Comparison of ENCODE assay signal across 8 cellular contexts in the genomic region with DNA sequence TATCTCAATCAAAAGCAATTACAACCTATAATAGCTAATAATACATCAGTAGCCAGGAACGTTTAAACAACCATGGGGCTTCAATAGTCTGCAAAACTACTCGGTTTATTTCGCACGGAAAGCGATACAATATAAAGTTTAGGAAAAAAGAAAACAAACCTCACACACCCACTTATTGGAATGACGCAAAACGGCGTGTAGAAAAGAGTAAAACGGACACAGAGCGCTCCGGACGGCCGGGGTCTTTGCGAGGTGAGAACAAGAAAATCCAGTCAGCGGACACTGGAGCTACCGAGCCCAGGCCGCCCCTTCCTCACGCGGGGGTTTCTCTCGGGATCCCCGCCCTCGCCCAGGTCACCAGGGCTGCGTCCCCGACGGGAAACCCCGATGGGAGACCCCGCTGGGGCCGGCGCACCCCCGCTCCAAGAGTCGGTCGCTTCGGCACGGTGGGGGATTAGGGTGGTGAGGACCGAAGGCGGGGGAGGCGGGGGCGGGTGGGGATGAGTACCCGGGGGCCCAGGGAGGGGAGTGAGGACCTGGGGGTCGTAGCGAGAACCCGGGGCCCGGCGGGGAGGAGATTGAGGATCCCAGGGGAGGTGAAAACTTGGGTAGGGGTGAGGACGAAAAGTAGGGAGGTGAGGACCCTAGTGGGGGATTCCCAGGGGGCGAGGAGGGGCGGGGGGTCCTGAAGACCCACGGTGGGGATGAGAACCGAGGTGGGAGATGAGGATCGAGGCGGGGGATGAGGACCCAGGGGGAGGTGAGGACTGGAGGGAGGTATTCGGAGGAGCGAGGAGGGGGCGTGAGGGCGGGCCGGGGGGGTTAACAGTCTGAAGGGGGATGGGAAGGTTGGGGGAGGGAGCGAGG. TPM values are rescaled to one million over a fixed set of nuclear protein-coding genes. Genes with fewer than 3 reads are reported as not detected.
DNase-seq lines count a peak whose midpoint lies in the region; ATAC-seq and TF ChIP-seq lines count a peak whose summit lies in the region.

No MANE protein-coding gene starts in this region.

- H3K27ac ChIP-seq in Peyer's patch (peak overlapping the region; percentile 91 to 97 (median 94)), fibroblast of lung (ENCODE audit: insufficient read depth, low read length) (peak overlapping the region; percentile 96), prostate gland (peak overlapping the region; percentile 93 to 96)

- H3K9ac ChIP-seq in fibroblast of lung (ENCODE audit: insufficient read depth, low read length), result peak overlapping the region; percentile 94

- intact Hi-C loops in prostate gland (cut with DNase I), result no loop called here

- no peaks in the 10 kb centered on the region for H3K27me3 ChIP-seq in Peyer's patch
- H3K27me3 ChIP-seq in fibroblast of lung (ENCODE audit: control insufficient read depth, insufficient read depth, low read length), result no peaks in the 10 kb centered on the region
- no peaks in the 10 kb centered on the region for H3K27me3 ChIP-seq in prostate gland (replicated peaks; ENCODE audit: insufficient read depth)

- H3K9me3 ChIP-seq in Peyer's patch (no peaks in the 10 kb centered on the region), fibroblast of lung (ENCODE audit: control insufficient read depth, insufficient read depth, low read depth, low read length) (no peaks in the 10 kb centered on the region), prostate gland (no peaks in the 10 kb centered on the region)

- no peak overlapping the region for H2AFZ ChIP-seq in fibroblast of lung (ENCODE audit: low read length)

- peaks cover 0 to 14% (median 7%) of the 10 kb centered on the region in 4 donors for H3K4me1 ChIP-seq in Peyer's patch
- no peaks in the 10 kb centered on the region for H3K4me1 ChIP-seq in fibroblast of lung (ENCODE audit: control insufficient read depth, extremely low read depth, insufficient read depth, low read length)
- no peaks in the 10 kb centered on the region for H3K4me1 ChIP-seq in prostate gland (replicated peaks)

- H4K20me1 ChIP-seq in fibroblast of lung (ENCODE audit: control insufficient read depth, extremely low read depth, insufficient read depth, low read length), result no peaks in the 10 kb centered on the region

- H3K36me3 ChIP-seq in Peyer's patch (peaks cover 0 to 11% (median 0%) of the 10 kb centered on the region in 3 donors), fibroblast of lung (ENCODE audit: control insufficient read depth, insufficient read depth, low read length) (peaks cover 2% of the 10 kb centered on the region), prostate gland (no peaks in the 10 kb centered on the region)

- H3K4me3 ChIP-seq in Peyer's patch (peak overlapping the region; percentile 64 to 94 (median 92)), fibroblast of lung (replicated peaks in 1 of 4; ENCODE audit: control extremely low read depth in 1 of 4, insufficient read depth in 1 of 4, low read depth in 3 of 4, low read length in 4 of 4) (peak overlapping the region; percentile 81 to 96 (median 83)), prostate gland (peak overlapping the region; percentile 82 to 99)

- DNase-seq in EL (peak; percentile 16), Peyer's patch (no peak), fibroblast of lung (ENCODE audit: low read depth in 2 of 2) (peak in 1 of 2 donors; percentile 9), prostate gland (ENCODE audit: low spot score) (no peak), NCI-H345 treated with DMSO at 0.1 percent for 48 hours (lab: John Stamatoyannopoulos, UW; ENCODE audit: unreplicated experiment) (no peak), HCEC 1CT (no peak)

- 1% methylated on average over 52 of the region's 57 CpGs for WGBS in prostate gland

- H3K79me2 ChIP-seq in fibroblast of lung (ENCODE audit: control insufficient read depth, insufficient read depth, low read length), result peaks cover 36% of the 10 kb centered on the region

- TF ChIP-seq CTCF in Peyer's patch (IDR thresholded peaks at IDR 0.05) (no peak), fibroblast of lung (conservative IDR thresholded peaks at IDR 0.05 in 1 of 2, IDR thresholded peaks at IDR 0.05 in 1 of 2; ENCODE audit: low read depth in 1 of 2, low read length in 2 of 2) (no peak), prostate gland (IDR thresholded peaks at IDR 0.05) (no peak)

- TF ChIP-seq POLR2A in Peyer's patch (IDR thresholded peaks at IDR 0.05) (no peak), prostate gland (IDR thresholded peaks at IDR 0.05) (no peak)

- ATAC-seq in HG03565 (IDR thresholded peaks at IDR 0.05; ENCODE audit: unreplicated experiment), result no peak
- ATAC-seq in HG02840 (IDR thresholded peaks at IDR 0.05; ENCODE audit: low FRiP score, unreplicated experiment), result no peak

- H3K4me2 ChIP-seq in fibroblast of lung (ENCODE audit: extremely low read depth, insufficient read depth, low read length), result peak overlapping the region; percentile 49

RNA-seq across cellular contexts. Expression of gene NELFA, which starts 0.7 kb away (rescaled TPM):
- total RNA-seq in Peyer's patch (10 to 100 TPM; 27.7 to 56.9 (median 42.8) TPM), fibroblast of lung (12.1 and 15.2 TPM in 2 replicates), prostate gland (10 to 100 TPM; 29.5 to 53.3 TPM)
- polyA plus RNA-seq in fibroblast of lung, result 7.4 and 7.8 TPM in 2 replicates
- 14.5 and 18.3 TPM in 2 replicates for polyA plus RNA-seq in fibroblast of lung (2012)
- 12.5 and 12.9 TPM in 2 replicates for polyA minus RNA-seq in fibroblast of lung (ENCODE audit: low replicate concordance)

RNA-seq across cellular contexts. Expression of gene NAT8L, which starts 51.1 kb away (rescaled TPM):
- total RNA-seq in Peyer's patch (under 1 TPM in 1 of 4 donors, not detected in 3; 0.27 TPM), fibroblast of lung (0.17 and 0.26 TPM in 2 replicates), prostate gland (10 to 100 TPM in 1 of 2 donors, under 1 TPM in 1; 0.41 to 36.4 TPM)
- polyA plus RNA-seq in fibroblast of lung, result 0.01 and 0.06 TPM in 2 replicates
- polyA plus RNA-seq in fibroblast of lung (2012), result 0.02 and 0.22 TPM in 2 replicates
- 0.04 TPM in 1 of 2 replicates, not detected in the other for polyA minus RNA-seq in fibroblast of lung (ENCODE audit: low replicate concordance)
